1 cellular context compared by ENCODE assay signal in genomic region chr2:171630812-171631626, GRCh38.
TF ChIP-seq lines count a peak whose summit lies in the region.

No MANE protein-coding gene starts in this region.

TF ChIP-seq in K562, 482 proteins besides CTCF, POLR2A, EP300 and RAD21 (continued from another document and continues in another):
- TF ChIP-seq ZNF717 (CRISPR knock-in tag; IDR thresholded peaks at IDR 0.05) (no peak), HES1 (IDR thresholded peaks at IDR 0.05; ENCODE audit: low read depth) (peak; percentile 65), NEUROD1 (IDR thresholded peaks at IDR 0.05; ENCODE audit: borderline replicate concordance, low read depth, low read length, partially characterized antibody) (no peak), ZNF318 (IDR thresholded peaks at IDR 0.05; ENCODE audit: borderline replicate concordance in 1 of 2, low read depth in 1 of 2) (peak in 1 of 2 experiments; percentile 41; a peak in 1 of 4 replicates), ZNF124 (CRISPR knock-in tag; IDR thresholded peaks at IDR 0.05) (no peak), HNRNPUL1 (IDR thresholded peaks at IDR 0.05; ENCODE audit: low read length) (no peak), BRF1 (IDR thresholded peaks at IDR 0.05; ENCODE audit: borderline replicate concordance, extremely low read depth, insufficient read length) (no peak), BMI1 (IDR thresholded peaks at IDR 0.05; ENCODE audit: low read length) (no peak), TCFL5 (CRISPR knock-in tag; conservative IDR thresholded peaks at IDR 0.05) (no peak), ELK3 (CRISPR knock-in tag; IDR thresholded peaks at IDR 0.05) (no peak), CXXC5 (CRISPR knock-in tag; IDR thresholded peaks at IDR 0.05) (peak; percentile 84), ZBTB8A (IDR thresholded peaks at IDR 0.05; ENCODE audit: partially characterized antibody) (no peak), PHB2 (IDR thresholded peaks at IDR 0.05; ENCODE audit: low read depth) (peak; percentile 91), MECOM (CRISPR knock-in tag; IDR thresholded peaks at IDR 0.05) (no peak), CBX2 (IDR thresholded peaks at IDR 0.05; ENCODE audit: insufficient read depth, low read length, poor library complexity, severe bottlenecking) (no peak), GMEB1 (CRISPR knock-in tag; IDR thresholded peaks at IDR 0.05) (no peak), ATF6 (CRISPR knock-in tag; IDR thresholded peaks at IDR 0.05) (no peak; the same call in 1 of the 2 replicates), ZNF512 (tag; IDR thresholded peaks at IDR 0.05) (no peak), ZNF280A (IDR thresholded peaks at IDR 0.05; ENCODE audit: low read depth, partially characterized antibody) (peak; percentile 98), ZNF165 (CRISPR knock-in tag; IDR thresholded peaks at IDR 0.05; ENCODE audit: borderline replicate concordance) (no peak), HDGF (IDR thresholded peaks at IDR 0.05) (no peak), TAF9B (IDR thresholded peaks at IDR 0.05; ENCODE audit: partially characterized antibody) (no peak), LEF1 (IDR thresholded peaks at IDR 0.05) (peak; percentile 68; the same call in 1 of the 2 replicates), BCL6 (CRISPR knock-in tag; IDR thresholded peaks at IDR 0.05) (no peak), CEBPZ (IDR thresholded peaks at IDR 0.05; ENCODE audit: borderline replicate concordance, low read depth, low read length) (peak; percentile 83; the same call in 1 of the 2 replicates), ZNF263 (CRISPR knock-in tag; IDR thresholded peaks at IDR 0.05; ENCODE audit: borderline replicate concordance) (no peak), HDAC8 (tag; IDR thresholded peaks at IDR 0.05) (no peak), THAP7 (CRISPR knock-in tag; IDR thresholded peaks at IDR 0.05) (no peak), GATA2 (CRISPR knock-in tag; IDR thresholded peaks at IDR 0.05) (peak; percentile 96), ZNF217 (CRISPR knock-in tag; IDR thresholded peaks at IDR 0.05) (no peak), MLX (CRISPR knock-in tag; conservative IDR thresholded peaks at IDR 0.05) (no peak), RFX1 (IDR thresholded peaks at IDR 0.05) (no peak), MCM2 (IDR thresholded peaks at IDR 0.05; ENCODE audit: low read depth) (no peak), ETV6 (IDR thresholded peaks at IDR 0.05; ENCODE audit: borderline replicate concordance in 1 of 2, low read depth in 2 of 2, low read length in 1 of 2) (no peak), ETV6 (CRISPR knock-in tag; IDR thresholded peaks at IDR 0.05; ENCODE audit: borderline replicate concordance) (no peak)
